Comparison of ENCODE assay signal across 8 cellular contexts in the genomic region with DNA sequence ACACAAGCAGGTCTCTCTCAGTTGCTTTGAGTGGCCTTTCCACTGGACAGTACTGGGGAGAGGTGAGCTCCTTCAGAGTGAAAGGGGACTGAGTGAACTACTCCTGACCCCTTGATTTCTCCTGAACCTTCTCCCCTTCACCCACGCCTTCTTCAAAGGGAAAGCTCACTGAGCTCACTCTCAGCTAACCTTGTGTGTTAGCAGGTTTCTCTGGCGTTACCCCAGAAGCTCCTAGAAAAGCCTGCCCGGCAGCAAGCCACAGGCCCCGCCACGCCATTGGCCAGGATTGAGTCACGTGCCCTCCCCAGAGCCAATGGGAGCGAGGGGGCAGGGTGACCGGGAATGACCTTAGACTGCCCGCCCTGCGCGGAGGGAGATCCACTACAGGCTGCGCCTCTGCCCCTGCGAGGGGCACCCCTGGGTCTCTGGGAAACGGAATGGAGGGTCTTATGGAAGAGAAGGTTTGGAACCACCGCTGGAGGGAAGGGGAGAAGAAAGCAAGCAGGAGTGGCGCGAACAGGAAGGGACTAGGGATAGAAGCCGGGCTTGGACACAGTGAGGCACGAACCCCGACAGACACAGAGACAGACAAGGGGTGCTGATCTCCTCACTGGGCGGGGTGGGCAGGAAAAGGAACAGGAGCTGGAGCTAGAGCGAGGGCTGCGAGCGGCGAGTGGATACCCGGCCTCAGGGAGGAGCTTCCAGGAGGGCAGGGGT. TPM values are rescaled to one million over a fixed set of nuclear protein-coding genes. Genes with fewer than 3 reads are reported as not detected.
A peak's percentile ranks its signal among the peaks of the same experiment; 100 is the strongest.
DNase-seq lines count a peak whose midpoint lies in the region; ATAC-seq and TF ChIP-seq lines count a peak whose summit lies in the region.

No MANE protein-coding gene starts in this region.

- TF ChIP-seq RAD21 in HCT116 (IDR thresholded peaks at IDR 0.05; ENCODE audit: low read depth), result no peak

- H3K4me3 ChIP-seq in HCT116 (replicated peaks in 1 of 2; ENCODE audit: low read depth in 1 of 2, low read length in 2 of 2) (peak overlapping the region; percentile 29 to 45), retinal pigment epithelial cell (ENCODE audit: low read length) (peak overlapping the region; percentile 64)

- peak overlapping the region; percentile 31 for H3K9ac ChIP-seq in HCT116 (ENCODE audit: low read length)

- no peaks in the 10 kb centered on the region for H3K9me3 ChIP-seq in HCT116 (ENCODE audit: control insufficient read depth in 1 of 2, insufficient read depth in 1 of 2, low read depth in 1 of 2, low read length in 2 of 2)

- no peaks in the 10 kb centered on the region for H3K27me3 ChIP-seq in HCT116 (ENCODE audit: insufficient read depth, low read length)

- H3K36me3 Mint-ChIP-seq in chondrocyte (ENCODE audit: low read depth), result peaks cover 7% of the 10 kb centered on the region

- POLR2A ChIA-PET in HCT116 (lab: Charles Lee), result no interaction called here

- no peaks in the 10 kb centered on the region for H3K9me3 Mint-ChIP-seq in chondrocyte (ENCODE audit: low read depth)

- BruUV-seq in HCT116 (replicated peaks; lab: Mats Ljungman, UMichigan), result no TSS peak

- peak; percentile 98 for ATAC-seq in HCT116

- no peaks in the 10 kb centered on the region for H3K36me3 ChIP-seq in HCT116 (ENCODE audit: control insufficient read depth in 1 of 2, insufficient read depth in 2 of 2, low read length in 2 of 2)

- DNase-seq in GM04503 (ENCODE audit: low read depth), result peak; percentile 57
- DNase-seq in HCT116 (ENCODE audit: low read depth, low spot score), result no peak
- DNase-seq in MV-4-11 (lab: John Stamatoyannopoulos, UW), result peak; percentile 91
- peak; percentile 83 for DNase-seq in T-helper 9 cell
- peak; percentile 94 for DNase-seq in astrocyte of the hippocampus (ENCODE audit: low read depth, low spot score)
- DNase-seq in hepatic stellate cell (ENCODE audit: low spot score), result peak; percentile 100
- peak; percentile 65 for DNase-seq in retinal pigment epithelial cell (ENCODE audit: low read depth)
- no peak for DNase-seq in chondrocyte (ENCODE audit: low spot score)

- no peak overlapping the region for H2AFZ ChIP-seq in HCT116 (ENCODE audit: low read depth, low read length, poor library complexity, severe bottlenecking)

- H3K9me2 ChIP-seq in HCT116 (ENCODE audit: insufficient read depth), result no peaks in the 10 kb centered on the region

- no peaks in the 10 kb centered on the region for H4K20me1 ChIP-seq in HCT116 (ENCODE audit: insufficient read depth)

- RAD21 ChIA-PET in HCT116 (lab: Charles Lee; ENCODE audit: low non-redundant PET in 1 of 2, low total read pairs in 2 of 2, uncharacterized antibody in 2 of 2, unreplicated experiment in 2 of 2), result no interaction called here

- no peaks in the 10 kb centered on the region for H3K4me1 Mint-ChIP-seq in chondrocyte (ENCODE audit: low read depth)

- no peaks in the 10 kb centered on the region for H3K27me3 Mint-ChIP-seq in chondrocyte (ENCODE audit: low read depth)

- H3K79me2 ChIP-seq in HCT116 (ENCODE audit: insufficient read depth, low read length), result no peaks in the 10 kb centered on the region

- no peak for TF ChIP-seq POLR2A in HCT116 (IDR thresholded peaks at IDR 0.05; ENCODE audit: borderline replicate concordance, extremely low read depth, insufficient read depth, insufficient read length)

- H3K27ac ChIP-seq in HCT116 (ENCODE audit: low read depth, low read length), result peak overlapping the region; percentile 48

- TF ChIP-seq CTCF in HCT116 (IDR thresholded peaks at IDR 0.05 in 2 of 3, conservative IDR thresholded peaks at IDR 0.05 in 1 of 3; ENCODE audit: borderline replicate concordance in 1 of 3, insufficient read depth in 1 of 3, low read depth in 2 of 3, low read length in 2 of 3) (no peak), retinal pigment epithelial cell (conservative IDR thresholded peaks at IDR 0.05; ENCODE audit: low read depth, low read length) (no peak), chondrocyte (IDR thresholded peaks at IDR 0.05) (no peak)

- no peak overlapping the region for H3K4me3 Mint-ChIP-seq in chondrocyte (ENCODE audit: unreplicated experiment)

- CTCF ChIA-PET in HCT116 (lab: Charles Lee), result interaction anchor here (1.0 kb wide), 2 partner anchors 9 to 23 kb away, joined by 3 read pairs; no protein-coding TSS in a partner anchor

- peak overlapping the region; percentile 67 for H3K4me2 ChIP-seq in HCT116 (ENCODE audit: low read length)

- intact Hi-C loops in HCT116 (cut with micrococcal nuclease), result no loop called here

- H3K4me1 ChIP-seq in HCT116 (ENCODE audit: control insufficient read depth in 1 of 2, insufficient read depth in 2 of 2, low read length in 2 of 2), result peaks cover 6 to 13% of the 10 kb centered on the region in 2 experiments

- H3K27ac Mint-ChIP-seq in chondrocyte (ENCODE audit: unreplicated experiment), result no peak overlapping the region

TF ChIP-seq in HCT116, 20 proteins besides CTCF, POLR2A, EP300 and RAD21:
- peak; percentile 59 for TF ChIP-seq POLR2AphosphoS5 (IDR thresholded peaks at IDR 0.05; ENCODE audit: low read depth, low read length)
- TF ChIP-seq, protein P1, sequence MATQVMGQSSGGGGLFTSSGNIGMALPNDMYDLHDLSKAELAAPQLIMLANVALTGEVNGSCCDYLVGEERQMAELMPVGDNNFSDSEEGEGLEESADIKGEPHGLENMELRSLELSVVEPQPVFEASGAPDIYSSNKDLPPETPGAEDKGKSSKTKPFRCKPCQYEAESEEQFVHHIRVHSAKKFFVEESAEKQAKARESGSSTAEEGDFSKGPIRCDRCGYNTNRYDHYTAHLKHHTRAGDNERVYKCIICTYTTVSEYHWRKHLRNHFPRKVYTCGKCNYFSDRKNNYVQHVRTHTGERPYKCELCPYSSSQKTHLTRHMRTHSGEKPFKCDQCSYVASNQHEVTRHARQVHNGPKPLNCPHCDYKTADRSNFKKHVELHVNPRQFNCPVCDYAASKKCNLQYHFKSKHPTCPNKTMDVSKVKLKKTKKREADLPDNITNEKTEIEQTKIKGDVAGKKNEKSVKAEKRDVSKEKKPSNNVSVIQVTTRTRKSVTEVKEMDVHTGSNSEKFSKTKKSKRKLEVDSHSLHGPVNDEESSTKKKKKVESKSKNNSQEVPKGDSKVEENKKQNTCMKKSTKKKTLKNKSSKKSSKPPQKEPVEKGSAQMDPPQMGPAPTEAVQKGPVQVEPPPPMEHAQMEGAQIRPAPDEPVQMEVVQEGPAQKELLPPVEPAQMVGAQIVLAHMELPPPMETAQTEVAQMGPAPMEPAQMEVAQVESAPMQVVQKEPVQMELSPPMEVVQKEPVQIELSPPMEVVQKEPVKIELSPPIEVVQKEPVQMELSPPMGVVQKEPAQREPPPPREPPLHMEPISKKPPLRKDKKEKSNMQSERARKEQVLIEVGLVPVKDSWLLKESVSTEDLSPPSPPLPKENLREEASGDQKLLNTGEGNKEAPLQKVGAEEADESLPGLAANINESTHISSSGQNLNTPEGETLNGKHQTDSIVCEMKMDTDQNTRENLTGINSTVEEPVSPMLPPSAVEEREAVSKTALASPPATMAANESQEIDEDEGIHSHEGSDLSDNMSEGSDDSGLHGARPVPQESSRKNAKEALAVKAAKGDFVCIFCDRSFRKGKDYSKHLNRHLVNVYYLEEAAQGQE (IDR thresholded peaks at IDR 0.05; ENCODE audit: low read depth), result no peak
- peak; percentile 82 for TF ChIP-seq SP1 (IDR thresholded peaks at IDR 0.05; ENCODE audit: low read depth)
- TF ChIP-seq ZFX (IDR thresholded peaks at IDR 0.05), result no peak
- TF ChIP-seq SIN3A (IDR thresholded peaks at IDR 0.05; ENCODE audit: low read depth), result no peak

RNA-seq across cellular contexts. Expression of a gene that starts 17.4 kb away (rescaled TPM):
- total RNA-seq in HCT116 (2021; ENCODE audit: unreplicated experiment) (79.3 TPM), chondrocyte (43.0 to 48.6 TPM (median 44.5 TPM) in 3 replicates)
- polyA plus RNA-seq in HCT116 (2012), result 108 and 154 TPM in 2 replicates

RNA-seq across cellular contexts. Expression of a gene that starts 57.3 kb away (rescaled TPM):
- 8.1 TPM for total RNA-seq in HCT116 (2021; ENCODE audit: unreplicated experiment)
- 7.9 and 10.1 TPM in 2 replicates for polyA plus RNA-seq in HCT116 (2012)
- 1.8 to 2.6 TPM (median 2.5 TPM) in 3 replicates for total RNA-seq in chondrocyte

Comparison
In these comparisons a context has a peak if more than half of its experiments do, and no peak if none do; other contexts are left out.
1. DNase-seq: peak in GM04503 (single experiment), MV-4-11 (single experiment), T-helper 9 cell (single experiment), astrocyte of the hippocampus (single experiment), hepatic stellate cell (single experiment) and retinal pigment epithelial cell (single experiment); none in HCT116 (single experiment) and chondrocyte (single experiment).